In the genomic region with DNA sequence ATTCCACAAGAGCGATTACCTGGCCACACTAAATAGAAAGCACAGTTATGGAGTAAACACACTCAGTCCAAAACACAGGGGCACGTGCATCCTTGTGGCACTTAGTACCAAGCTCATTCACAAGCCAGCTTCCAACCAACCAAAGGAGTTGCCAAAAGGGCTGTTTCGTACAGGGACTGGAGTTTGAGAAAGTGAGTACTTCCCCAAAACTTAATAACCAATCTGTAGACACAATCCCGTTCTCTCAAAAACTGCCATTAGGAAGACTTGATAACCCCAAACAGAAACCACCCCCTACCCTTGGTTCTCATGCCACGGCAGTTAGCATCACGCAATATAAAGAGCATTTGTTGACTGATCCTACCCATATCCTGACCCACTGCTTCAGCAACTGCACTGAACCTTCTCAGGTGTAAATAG, we compare ENCODE assay signal across 8 cellular contexts.
DNase-seq lines count a peak whose midpoint lies in the region; ATAC-seq, FAIRE-seq and TF ChIP-seq lines count a peak whose summit lies in the region.

No MANE protein-coding gene starts in this region.

- H3K27ac ChIP-seq in adrenal gland (peak overlapping the region in 4 of 5 donors; percentile 63 to 90 (median 84)), small intestine (ENCODE audit: low read depth in 1 of 2, low read length in 1 of 2) (peak overlapping the region; percentile 85 to 93)

- TF ChIP-seq CTCF in adrenal gland (IDR thresholded peaks at IDR 0.05), result no peak

- no peaks in the 10 kb centered on the region for H3K36me3 ChIP-seq in adrenal gland (replicated peaks in 1 of 2)
- no peaks in the 10 kb centered on the region for H3K36me3 ChIP-seq in iPS-15b (ENCODE audit: control insufficient read depth, insufficient read depth, low read length)
- no peaks in the 10 kb centered on the region for H3K36me3 ChIP-seq in small intestine (ENCODE audit: control insufficient read depth in 2 of 2, insufficient read depth in 2 of 2, low read length in 2 of 2)

- H3K27me3 ChIP-seq in adrenal gland (no peaks in the 10 kb centered on the region), iPS-15b (ENCODE audit: control insufficient read depth, insufficient read depth, low read length) (no peaks in the 10 kb centered on the region), small intestine (ENCODE audit: control insufficient read depth in 2 of 2, insufficient read depth in 2 of 2, low read length in 2 of 2) (no peaks in the 10 kb centered on the region)

- peak overlapping the region; percentile 8 for H3K9ac ChIP-seq in iPS-15b (ENCODE audit: low read depth, low read length)

- peaks cover 0 to 55% of the 10 kb centered on the region in 2 donors for H3K4me1 ChIP-seq in adrenal gland (replicated peaks in 1 of 2)
- peaks cover 15% of the 10 kb centered on the region for H3K4me1 ChIP-seq in iPS-15b (ENCODE audit: control insufficient read depth, insufficient read depth, low read length)
- peaks cover 5 to 7% of the 10 kb centered on the region in 2 donors for H3K4me1 ChIP-seq in small intestine (ENCODE audit: control insufficient read depth in 2 of 2, insufficient read depth in 1 of 2, low read depth in 1 of 2, low read length in 1 of 2)

- peak; percentile 9 for ATAC-seq in GM18499 (IDR thresholded peaks at IDR 0.05; ENCODE audit: insufficient read depth, unreplicated experiment)
- ATAC-seq in HG03280 (IDR thresholded peaks at IDR 0.05; ENCODE audit: unreplicated experiment), result peak; percentile 6
- no peak for ATAC-seq in GM21367 (IDR thresholded peaks at IDR 0.05; ENCODE audit: unreplicated experiment)

- H3K4me3 ChIP-seq in adrenal gland (peak overlapping the region; percentile 5 to 83 (median 40)), iPS-15b (ENCODE audit: low read depth, low read length) (peak overlapping the region; percentile 45), small intestine (ENCODE audit: low read depth in 1 of 2, low read length in 2 of 2) (peak overlapping the region; percentile 55 to 94)

- WGBS in adrenal gland, 4 donors, result 28 to 40% (median 33%) methylated on average over 6 of the region's 6 CpGs
- WGBS in small intestine, 3 donors, result 10 to 18% (median 11%) methylated on average over 6 of the region's 6 CpGs

- DNase-seq in adrenal gland, result peak in 2 of 7 donors; percentile 28 to 40
- peak; percentile 37 for DNase-seq in small intestine
- no peak for DNase-seq in DMS153 treated with DMSO at 0.1 percent for 48 hours (lab: John Stamatoyannopoulos, UW; ENCODE audit: unreplicated experiment)
- DNase-seq in NCI-H2107 (lab: John Stamatoyannopoulos, UW), result no peak

- TF ChIP-seq POLR2A in adrenal gland (IDR thresholded peaks at IDR 0.05), result no peak

- intact Hi-C loops in adrenal gland (cut with DNase I), result no loop called here

- H3K9me3 ChIP-seq in adrenal gland (replicated peaks in 1 of 3) (no peaks in the 10 kb centered on the region), iPS-15b (ENCODE audit: control insufficient read depth, insufficient read depth, low read length) (no peaks in the 10 kb centered on the region), small intestine (ENCODE audit: control insufficient read depth, low read depth) (no peaks in the 10 kb centered on the region)

- no peak for FAIRE-seq in small intestine (lab: Jason Lieb, UNC)
